In genomic region chr14:25052921-25053320, GRCh38 we compare ENCODE assay signal across 23 cellular contexts. TPM values are rescaled to one million over a fixed set of nuclear protein-coding genes. Genes with fewer than 3 reads are reported as not detected.
A peak's percentile ranks its signal among the peaks of the same experiment; 100 is the strongest.
DNase-seq lines count a peak whose midpoint lies in the region; ATAC-seq, FAIRE-seq and TF ChIP-seq lines count a peak whose summit lies in the region.
"Had no signal": no experiment of that assay in that cellular context is flagged by ENCODE, and none has a peak within 500 bp of the region (broad histone marks: within the 10 kb centered on the region; RNA-seq: fewer than 3 reads in every experiment).

No MANE protein-coding gene starts in this region.

- no peak for DNase-seq in HepG2 (ENCODE audit: low spot score)
- no peak for DNase-seq in right lobe of liver
- DNase-seq in body of pancreas: peak; percentile 45 to 59 (median 52)
- peak in 2 of 6 donors; percentile 27 to 32 for DNase-seq in pancreas
- DNase-seq in NAMALWA (ENCODE audit: low spot score): no peak
- no peak for DNase-seq in activated CD4-positive, alpha-beta T cell treated with anti-CD3 and anti-CD28 coated beads, Interleukin-2, amount 50 U/mL, for 4 hours
- DNase-seq in LoVo (ENCODE audit: low spot score): no peak
- DNase-seq: AML-193; Caco-2; Calu3; CD4-positive, alpha-beta T cell; CD8-positive, alpha-beta T cell; DMS79 treated with DMSO at 0.1 percent for 48 hours; GF-D8 had no signal

- ATAC-seq in HepG2: no peak
- no peak for ATAC-seq in right lobe of liver
- ATAC-seq in body of pancreas: no peak
- no peak for ATAC-seq in pancreas
- ATAC-seq: A549; CD8-positive, alpha-beta T cell had no signal

- FAIRE-seq in HepG2 (lab: Jason Lieb, UNC): no peak
- FAIRE-seq in pancreas (lab: Jason Lieb, UNC): no peak
- FAIRE-seq: A549, D721Med, G401.6, GM12891, GM19239 had no signal

- no TSS peak for BruUV-seq in HepG2 (replicated peaks; lab: Mats Ljungman, UMichigan)

- TF ChIP-seq CTCF in HepG2 (CRISPR knock-in tag; IDR thresholded peaks at IDR 0.05): no peak
- TF ChIP-seq CTCF in right lobe of liver (IDR thresholded peaks at IDR 0.05): no peak
- no peak for TF ChIP-seq CTCF in body of pancreas (IDR thresholded peaks at IDR 0.05)
- no peak for TF ChIP-seq CTCF in pancreas (IDR thresholded peaks at IDR 0.05)

- H3K36me3 ChIP-seq in HepG2 (replicated peaks in 1 of 2; ENCODE audit: control insufficient read depth in 1 of 2, insufficient read depth in 2 of 2, low read length in 2 of 2) (no peaks in the 10 kb centered on the region), right lobe of liver (no peaks in the 10 kb centered on the region), body of pancreas (replicated peaks in 1 of 2; ENCODE audit: insufficient read depth in 1 of 2, low read depth in 2 of 2) (no peaks in the 10 kb centered on the region), pancreas (no peaks in the 10 kb centered on the region)
- H3K36me3 ChIP-seq: BLaER1 treated with 17β-estradiol and CSF1 and Interleukin-3, amounts not matched to agents 10 nM and 100 nM had no signal

- H3K79me2 ChIP-seq in HepG2 (ENCODE audit: insufficient read depth, low read length): no peaks in the 10 kb centered on the region

- no peak for TF ChIP-seq RAD21 in HepG2 (CRISPR knock-in tag; IDR thresholded peaks at IDR 0.05)

- CTCF ChIA-PET in HepG2 (lab: Yijun Ruan, JAX; ENCODE audit: low intra/inter-chr PET ratio, low total read pairs): no interaction called here

- H3K9ac ChIP-seq in HepG2 (ENCODE audit: insufficient read depth, low read depth, low read length): no peak overlapping the region
- H3K9ac ChIP-seq: BLaER1 treated with 17β-estradiol and CSF1 and Interleukin-3, amounts not matched to agents 10 nM and 100 nM had no signal

- H3K4me3 ChIP-seq in HepG2 (replicated peaks in 1 of 3; ENCODE audit: insufficient read depth in 1 of 3, low read depth in 2 of 3, low read length in 3 of 3) (no peak overlapping the region), right lobe of liver (no peak overlapping the region), body of pancreas (no peak overlapping the region), pancreas (no peak overlapping the region)
- H3K4me3 ChIP-seq: A549; BLaER1 treated with 17β-estradiol and CSF1 and Interleukin-3, amounts not matched to agents 10 nM and 100 nM had no signal

- H3K9me3 ChIP-seq in HepG2 (ENCODE audit: low read length) (no peaks in the 10 kb centered on the region), right lobe of liver (no peaks in the 10 kb centered on the region), body of pancreas (no peaks in the 10 kb centered on the region), pancreas (no peaks in the 10 kb centered on the region)
- H3K9me3 ChIP-seq: A549, Caco-2 had no signal

- H3K27me3 ChIP-seq in HepG2 (ENCODE audit: control insufficient read depth in 1 of 2, insufficient read depth in 2 of 2, low read length in 2 of 2) (peaks cover 0 to 25% of the 10 kb centered on the region in 2 experiments; a peak in 3 of 5 replicates), right lobe of liver (no peaks in the 10 kb centered on the region), body of pancreas (no peaks in the 10 kb centered on the region), pancreas (no peaks in the 10 kb centered on the region)

- POLR2A ChIA-PET in HepG2 (lab: Yijun Ruan, JAX): no interaction called here

- in situ Hi-C loops in HepG2 (cut with HindIII; ENCODE audit: extremely low pct_ligation_motif_present, low pct_unique_long_range_greater_than_20kb): no loop called here

- H4K20me1 ChIP-seq in HepG2 (ENCODE audit: insufficient read depth, low read length): no peaks in the 10 kb centered on the region
- H4K20me1 ChIP-seq: BLaER1 treated with 17β-estradiol and CSF1 and Interleukin-3, amounts not matched to agents 10 nM and 100 nM had no signal

- no peak for TF ChIP-seq EP300 in HepG2 (IDR thresholded peaks at IDR 0.05; ENCODE audit: low read depth in 2 of 2, low read length in 2 of 2)
- no peak for TF ChIP-seq EP300 in HepG2 (CRISPR knock-in tag; IDR thresholded peaks at IDR 0.05; ENCODE audit: borderline replicate concordance)

- no peak overlapping the region for H2AFZ ChIP-seq in HepG2 (ENCODE audit: low read length)

- intact Hi-C loops in HepG2 (cut with micrococcal nuclease; ENCODE audit: unreplicated experiment) (no loop called here), right lobe of liver (cut with DNase I) (no loop called here), body of pancreas (cut with DNase I) (no loop called here), pancreas (cut with DNase I) (no loop called here)

- WGBS in HepG2 (ENCODE audit: low lambda C conversion rate): 41% methylated on average over 4 of the region's 4 CpGs
- 67% methylated on average over 4 of the region's 4 CpGs for WGBS in right lobe of liver (ENCODE audit: insufficient coverage, low coverage, low lambda C conversion rate, missing lambda C conversion rate)
- 19 to 29% methylated on average over 4 of the region's 4 CpGs for WGBS in body of pancreas, 2 donors
- WGBS in pancreas, 2 donors: 26 to 42% methylated on average over 4 of the region's 4 CpGs

- H3K27ac ChIP-seq in HepG2 (ENCODE audit: extremely low read length, insufficient read depth, low read length) (no peak overlapping the region), right lobe of liver (no peak overlapping the region), body of pancreas (peak overlapping the region; percentile 70 to 95 (median 87)), pancreas (peak overlapping the region; percentile 41 to 89 (median 64))
- H3K27ac ChIP-seq: 22Rv1; A549; BLaER1 treated with 17β-estradiol and CSF1 and Interleukin-3, amounts not matched to agents 10 nM and 100 nM; C4-2B had no signal

- no peak overlapping the region for H3K4me2 ChIP-seq in HepG2 (ENCODE audit: low read depth, low read length)
- H3K4me2 ChIP-seq: A549; BLaER1 treated with 17β-estradiol and CSF1 and Interleukin-3, amounts not matched to agents 10 nM and 100 nM had no signal

- H3K4me1 ChIP-seq in HepG2 (ENCODE audit: insufficient read depth, low read length): peaks cover 26% of the 10 kb centered on the region
- peaks cover 0 to 7% (median 0%) of the 10 kb centered on the region in 4 donors for H3K4me1 ChIP-seq in right lobe of liver
- peaks cover 63% of the 10 kb centered on the region for H3K4me1 ChIP-seq in body of pancreas
- H3K4me1 ChIP-seq in pancreas: peaks cover 23 to 43% (median 31%) of the 10 kb centered on the region in 3 donors

- TF ChIP-seq POLR2A in HepG2 (IDR thresholded peaks at IDR 0.05; ENCODE audit: insufficient read depth in 1 of 2, low read depth in 2 of 2, low read length in 2 of 2) (no peak), right lobe of liver (IDR thresholded peaks at IDR 0.05) (no peak), body of pancreas (IDR thresholded peaks at IDR 0.05) (no peak)

TF ChIP-seq in HepG2, 621 proteins besides CTCF, POLR2A, EP300 and RAD21:
- TF ChIP-seq ZNF34 (CRISPR knock-in tag; IDR thresholded peaks at IDR 0.05; ENCODE audit: borderline replicate concordance) (no peak), SOX13 (IDR thresholded peaks at IDR 0.05) (no peak), SOX13 (CRISPR knock-in tag; conservative IDR thresholded peaks at IDR 0.05 in 1 of 2, IDR thresholded peaks at IDR 0.05 in 1 of 2) (no peak), ZNF382 (CRISPR knock-in tag; IDR thresholded peaks at IDR 0.05; ENCODE audit: borderline replicate concordance) (no peak), USF2 (IDR thresholded peaks at IDR 0.05; ENCODE audit: low read depth, low read length) (0 out of 2 replicates have a peak, but pooled peaks have one; percentile 12), USF2 (CRISPR knock-in tag; IDR thresholded peaks at IDR 0.05; ENCODE audit: borderline replicate concordance) (no peak)

RNA-seq across cellular contexts. Expression of gene STXBP6, which starts 3.0 kb away (rescaled TPM):
- total RNA-seq in HepG2 (2016; rRNA removed; fragmentation: Illumina TruSeq; extraction: Trizol): 35.3 and 43.2 TPM in 2 replicates
- total RNA-seq in HepG2 (2016; cell fraction: cytosol; rRNA removed; fragmentation: Illumina TruSeq; extraction: Trizol; ENCODE audit: low read depth): 21.2 TPM in 2 replicates
- total RNA-seq in HepG2 (2016; cell fraction: insoluble cytoplasmic fraction; rRNA removed; fragmentation: Illumina TruSeq; extraction: Trizol): 31.7 and 46.6 TPM in 2 replicates
- total RNA-seq in HepG2 (2016; cell fraction: membrane; rRNA removed; fragmentation: Illumina TruSeq; extraction: Trizol): 28.9 and 30.6 TPM in 2 replicates
- total RNA-seq in HepG2 (2016; cell fraction: nucleus; rRNA removed; fragmentation: Illumina TruSeq; extraction: Trizol): 26.2 and 27.2 TPM in 2 replicates
- 32.3 and 42.8 TPM in 2 replicates for polyA plus RNA-seq in HepG2 (2011; rRNA removed)
- 26.8 and 33.4 TPM in 2 replicates for polyA plus RNA-seq in HepG2 (2011; cell fraction: cytosol; rRNA removed)
- polyA plus RNA-seq in HepG2 (2011; cell fraction: nucleus; rRNA removed): 10.0 and 11.5 TPM in 2 replicates
- polyA plus RNA-seq in HepG2 (2012): 25.5 and 27.7 TPM in 2 replicates
- polyA plus RNA-seq in HepG2 (2016; cell fraction: cytosol; fragmentation: Illumina TruSeq; extraction: Trizol; ENCODE audit: low read depth): 19.0 and 23.1 TPM in 2 replicates
- 51.3 and 53.4 TPM in 2 replicates for polyA plus RNA-seq in HepG2 (2016; cell fraction: insoluble cytoplasmic fraction; fragmentation: Illumina TruSeq; extraction: Trizol; ENCODE audit: low read depth)
- 25.8 and 28.4 TPM in 2 replicates for polyA plus RNA-seq in HepG2 (2016; cell fraction: membrane; fragmentation: Illumina TruSeq; extraction: Trizol; ENCODE audit: low read depth)
- polyA plus RNA-seq in HepG2 (2016; cell fraction: nucleus; fragmentation: Illumina TruSeq; extraction: Trizol; ENCODE audit: insufficient read depth, low read depth): 24.0 and 27.2 TPM in 2 replicates
- 3.0 and 26.4 TPM in 2 replicates for polyA minus RNA-seq in HepG2 (2011; rRNA and poly(A)+ RNA removed; ENCODE audit: low replicate concordance)
- 19.6 and 20.8 TPM in 2 replicates for polyA minus RNA-seq in HepG2 (2011; cell fraction: cytosol; rRNA and poly(A)+ RNA removed)
- 53.4 and 53.6 TPM in 2 replicates for polyA minus RNA-seq in HepG2 (2011; cell fraction: nucleus; rRNA and poly(A)+ RNA removed)
- total RNA-seq in right lobe of liver: 1 to 10 TPM in 4 of 6 experiments, under 1 TPM in 2; 0.55 to 1.7 (median 1.1) TPM
- 10 to 100 TPM; 20.1 to 28.3 TPM for total RNA-seq in body of pancreas
- 10 to 100 TPM; 20.7 to 28.5 (median 25.0) TPM for total RNA-seq in pancreas
- polyA plus RNA-seq in pancreas: 10 to 100 TPM in 1 of 2 donors, 1 to 10 TPM in 1; 9.9 to 14.1 TPM
- total RNA-seq: B cell; CD4-positive, alpha-beta T cell; CD8-positive, alpha-beta T cell had no signal

Comparison
In these comparisons a context has a peak if more than half of its experiments do, and no peak if none do; other contexts are left out.
1. RNA of gene STXBP6, which starts 3.0 kb away (total RNA-seq): 21.2 to 46.6 TPM in HepG2, 20.1 to 28.3 TPM in body of pancreas and 20.7 to 28.5 TPM in pancreas; 0.55 to 1.7 TPM in right lobe of liver; every median in the first group is over 4 times any median in the second.
2. DNase-seq: peak in body of pancreas (4 of 4); none in HepG2 (single experiment), right lobe of liver (0 of 3), NAMALWA (single experiment), activated CD4-positive, alpha-beta T cell treated with anti-CD3 and anti-CD28 coated beads, Interleukin-2, amount 50 U/mL, for 4 hours (0 of 2) and LoVo (single experiment).
3. H3K27ac ChIP-seq: peak in body of pancreas (4 of 4) and pancreas (4 of 4); none in HepG2 (single experiment) and right lobe of liver (0 of 3).